Comparison of ENCODE assay signal across 2 cellular contexts in the genomic region with DNA sequence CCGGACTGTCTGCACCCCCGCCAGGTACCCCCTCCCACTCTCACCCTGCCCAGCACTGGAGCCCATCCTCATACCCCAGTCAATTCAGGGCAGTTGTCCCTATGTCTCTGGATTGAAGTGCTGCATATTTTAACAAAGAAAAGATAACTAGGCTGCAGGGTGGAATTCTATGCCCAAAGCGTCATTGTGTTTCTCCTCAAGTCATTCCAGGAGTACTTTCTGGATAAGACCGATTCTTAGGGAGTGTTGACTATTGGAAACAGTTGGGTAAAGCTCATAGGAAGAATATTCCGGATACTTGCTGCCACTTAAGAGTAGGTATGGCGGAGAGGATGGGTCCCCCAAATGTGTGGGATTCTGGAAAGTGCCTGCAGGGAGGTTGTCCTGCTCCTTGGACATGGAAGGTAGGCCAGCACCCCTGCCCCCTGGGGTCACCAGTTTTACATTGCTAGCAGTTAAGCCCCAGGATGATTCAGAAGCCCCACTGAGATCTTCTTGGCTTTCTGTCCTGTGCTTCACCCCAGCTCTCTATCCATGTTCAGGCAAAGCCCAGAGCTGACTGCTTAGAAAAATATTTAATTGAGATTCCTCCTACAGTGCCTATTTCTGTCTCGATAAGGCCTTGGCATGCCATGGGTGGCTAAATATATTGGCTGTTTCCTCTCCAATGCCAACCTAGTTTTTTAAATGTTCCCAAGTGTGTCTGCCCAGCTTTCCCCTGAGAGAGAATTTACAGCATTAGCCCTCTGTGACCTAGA.
TF ChIP-seq lines count a peak whose summit lies in the region.

No MANE protein-coding gene starts in this region.

TF ChIP-seq in IMR-90, 13 proteins besides CTCF, POLR2A, EP300 and RAD21:
- no peak for TF ChIP-seq FOS (IDR thresholded peaks at IDR 0.05; ENCODE audit: low read depth, low read length)
- TF ChIP-seq MAZ (IDR thresholded peaks at IDR 0.05; ENCODE audit: borderline replicate concordance, low read depth, low read length) = no peak
- TF ChIP-seq MAFK (IDR thresholded peaks at IDR 0.05; ENCODE audit: low read depth, low read length) = no peak
- TF ChIP-seq CEBPB (IDR thresholded peaks at IDR 0.05; ENCODE audit: low read depth, low read length) = no peak
- TF ChIP-seq NFE2L2 (IDR thresholded peaks at IDR 0.05; ENCODE audit: low read depth, low read length) = no peak
- TF ChIP-seq CHD1 (IDR thresholded peaks at IDR 0.05; ENCODE audit: low read depth, low read length) = no peak
- TF ChIP-seq SMC3 (IDR thresholded peaks at IDR 0.05; ENCODE audit: low read depth, low read length) = no peak
- TF ChIP-seq RFX5 (IDR thresholded peaks at IDR 0.05; ENCODE audit: low read depth, low read length) = no peak
- TF ChIP-seq, protein P1, sequence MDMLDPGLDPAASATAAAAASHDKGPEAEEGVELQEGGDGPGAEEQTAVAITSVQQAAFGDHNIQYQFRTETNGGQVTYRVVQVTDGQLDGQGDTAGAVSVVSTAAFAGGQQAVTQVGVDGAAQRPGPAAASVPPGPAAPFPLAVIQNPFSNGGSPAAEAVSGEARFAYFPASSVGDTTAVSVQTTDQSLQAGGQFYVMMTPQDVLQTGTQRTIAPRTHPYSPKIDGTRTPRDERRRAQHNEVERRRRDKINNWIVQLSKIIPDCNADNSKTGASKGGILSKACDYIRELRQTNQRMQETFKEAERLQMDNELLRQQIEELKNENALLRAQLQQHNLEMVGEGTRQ (IDR thresholded peaks at IDR 0.05; ENCODE audit: low read depth, low read length) = no peak
- TF ChIP-seq, protein P2, sequence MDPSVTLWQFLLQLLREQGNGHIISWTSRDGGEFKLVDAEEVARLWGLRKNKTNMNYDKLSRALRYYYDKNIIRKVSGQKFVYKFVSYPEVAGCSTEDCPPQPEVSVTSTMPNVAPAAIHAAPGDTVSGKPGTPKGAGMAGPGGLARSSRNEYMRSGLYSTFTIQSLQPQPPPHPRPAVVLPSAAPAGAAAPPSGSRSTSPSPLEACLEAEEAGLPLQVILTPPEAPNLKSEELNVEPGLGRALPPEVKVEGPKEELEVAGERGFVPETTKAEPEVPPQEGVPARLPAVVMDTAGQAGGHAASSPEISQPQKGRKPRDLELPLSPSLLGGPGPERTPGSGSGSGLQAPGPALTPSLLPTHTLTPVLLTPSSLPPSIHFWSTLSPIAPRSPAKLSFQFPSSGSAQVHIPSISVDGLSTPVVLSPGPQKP (IDR thresholded peaks at IDR 0.05; ENCODE audit: borderline replicate concordance, low read depth, low read length) = no peak
- TF ChIP-seq RCOR1 (IDR thresholded peaks at IDR 0.05; ENCODE audit: insufficient replicate concordance, low read length) = no peak
- TF ChIP-seq MXI1 (IDR thresholded peaks at IDR 0.05; ENCODE audit: borderline replicate concordance, low read depth, low read length) = no peak
- TF ChIP-seq BHLHE40 (IDR thresholded peaks at IDR 0.05; ENCODE audit: low read depth, low read length) = no peak
TF ChIP-seq in IMR-90: peak in this region for 0.

TF ChIP-seq in WTC11, 78 proteins besides CTCF, POLR2A, EP300 and RAD21:
- TF ChIP-seq, protein P3, sequence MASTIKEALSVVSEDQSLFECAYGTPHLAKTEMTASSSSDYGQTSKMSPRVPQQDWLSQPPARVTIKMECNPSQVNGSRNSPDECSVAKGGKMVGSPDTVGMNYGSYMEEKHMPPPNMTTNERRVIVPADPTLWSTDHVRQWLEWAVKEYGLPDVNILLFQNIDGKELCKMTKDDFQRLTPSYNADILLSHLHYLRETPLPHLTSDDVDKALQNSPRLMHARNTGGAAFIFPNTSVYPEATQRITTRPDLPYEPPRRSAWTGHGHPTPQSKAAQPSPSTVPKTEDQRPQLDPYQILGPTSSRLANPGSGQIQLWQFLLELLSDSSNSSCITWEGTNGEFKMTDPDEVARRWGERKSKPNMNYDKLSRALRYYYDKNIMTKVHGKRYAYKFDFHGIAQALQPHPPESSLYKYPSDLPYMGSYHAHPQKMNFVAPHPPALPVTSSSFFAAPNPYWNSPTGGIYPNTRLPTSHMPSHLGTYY (CRISPR knock-in tag; IDR thresholded peaks at IDR 0.05) = no peak
- TF ChIP-seq ZNF138 (CRISPR knock-in tag; conservative IDR thresholded peaks at IDR 0.05) (no peak), ZBTB21 (CRISPR knock-in tag; IDR thresholded peaks at IDR 0.05; ENCODE audit: borderline replicate concordance) (no peak), ZNF425 (CRISPR knock-in tag; conservative IDR thresholded peaks at IDR 0.05) (no peak), ZNF317 (CRISPR knock-in tag; IDR thresholded peaks at IDR 0.05; ENCODE audit: borderline replicate concordance, low read depth) (no peak), NR2C2 (CRISPR knock-in tag; IDR thresholded peaks at IDR 0.05) (no peak), NFYB (CRISPR knock-in tag; conservative IDR thresholded peaks at IDR 0.05; ENCODE audit: low read depth) (no peak), ZNF423 (CRISPR knock-in tag; IDR thresholded peaks at IDR 0.05) (no peak), SMAD4 (CRISPR knock-in tag; IDR thresholded peaks at IDR 0.05) (no peak), ZNF396 (CRISPR knock-in tag; IDR thresholded peaks at IDR 0.05; ENCODE audit: borderline replicate concordance) (no peak), MYBL2 (CRISPR knock-in tag; IDR thresholded peaks at IDR 0.05) (no peak), FOXJ3 (CRISPR knock-in tag; IDR thresholded peaks at IDR 0.05; ENCODE audit: borderline replicate concordance) (no peak)
- TF ChIP-seq, protein P4, sequence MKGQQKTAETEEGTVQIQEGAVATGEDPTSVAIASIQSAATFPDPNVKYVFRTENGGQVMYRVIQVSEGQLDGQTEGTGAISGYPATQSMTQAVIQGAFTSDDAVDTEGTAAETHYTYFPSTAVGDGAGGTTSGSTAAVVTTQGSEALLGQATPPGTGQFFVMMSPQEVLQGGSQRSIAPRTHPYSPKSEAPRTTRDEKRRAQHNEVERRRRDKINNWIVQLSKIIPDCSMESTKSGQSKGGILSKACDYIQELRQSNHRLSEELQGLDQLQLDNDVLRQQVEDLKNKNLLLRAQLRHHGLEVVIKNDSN (CRISPR knock-in tag; IDR thresholded peaks at IDR 0.05) = no peak
- TF ChIP-seq, protein P5, sequence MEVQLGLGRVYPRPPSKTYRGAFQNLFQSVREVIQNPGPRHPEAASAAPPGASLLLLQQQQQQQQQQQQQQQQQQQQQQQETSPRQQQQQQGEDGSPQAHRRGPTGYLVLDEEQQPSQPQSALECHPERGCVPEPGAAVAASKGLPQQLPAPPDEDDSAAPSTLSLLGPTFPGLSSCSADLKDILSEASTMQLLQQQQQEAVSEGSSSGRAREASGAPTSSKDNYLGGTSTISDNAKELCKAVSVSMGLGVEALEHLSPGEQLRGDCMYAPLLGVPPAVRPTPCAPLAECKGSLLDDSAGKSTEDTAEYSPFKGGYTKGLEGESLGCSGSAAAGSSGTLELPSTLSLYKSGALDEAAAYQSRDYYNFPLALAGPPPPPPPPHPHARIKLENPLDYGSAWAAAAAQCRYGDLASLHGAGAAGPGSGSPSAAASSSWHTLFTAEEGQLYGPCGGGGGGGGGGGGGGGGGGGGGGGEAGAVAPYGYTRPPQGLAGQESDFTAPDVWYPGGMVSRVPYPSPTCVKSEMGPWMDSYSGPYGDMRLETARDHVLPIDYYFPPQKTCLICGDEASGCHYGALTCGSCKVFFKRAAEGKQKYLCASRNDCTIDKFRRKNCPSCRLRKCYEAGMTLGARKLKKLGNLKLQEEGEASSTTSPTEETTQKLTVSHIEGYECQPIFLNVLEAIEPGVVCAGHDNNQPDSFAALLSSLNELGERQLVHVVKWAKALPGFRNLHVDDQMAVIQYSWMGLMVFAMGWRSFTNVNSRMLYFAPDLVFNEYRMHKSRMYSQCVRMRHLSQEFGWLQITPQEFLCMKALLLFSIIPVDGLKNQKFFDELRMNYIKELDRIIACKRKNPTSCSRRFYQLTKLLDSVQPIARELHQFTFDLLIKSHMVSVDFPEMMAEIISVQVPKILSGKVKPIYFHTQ (CRISPR knock-in tag; IDR thresholded peaks at IDR 0.05) = no peak
- TF ChIP-seq, protein P6, sequence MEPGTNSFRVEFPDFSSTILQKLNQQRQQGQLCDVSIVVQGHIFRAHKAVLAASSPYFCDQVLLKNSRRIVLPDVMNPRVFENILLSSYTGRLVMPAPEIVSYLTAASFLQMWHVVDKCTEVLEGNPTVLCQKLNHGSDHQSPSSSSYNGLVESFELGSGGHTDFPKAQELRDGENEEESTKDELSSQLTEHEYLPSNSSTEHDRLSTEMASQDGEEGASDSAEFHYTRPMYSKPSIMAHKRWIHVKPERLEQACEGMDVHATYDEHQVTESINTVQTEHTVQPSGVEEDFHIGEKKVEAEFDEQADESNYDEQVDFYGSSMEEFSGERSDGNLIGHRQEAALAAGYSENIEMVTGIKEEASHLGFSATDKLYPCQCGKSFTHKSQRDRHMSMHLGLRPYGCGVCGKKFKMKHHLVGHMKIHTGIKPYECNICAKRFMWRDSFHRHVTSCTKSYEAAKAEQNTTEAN (CRISPR knock-in tag; IDR thresholded peaks at IDR 0.05) = no peak
- TF ChIP-seq, protein P7, sequence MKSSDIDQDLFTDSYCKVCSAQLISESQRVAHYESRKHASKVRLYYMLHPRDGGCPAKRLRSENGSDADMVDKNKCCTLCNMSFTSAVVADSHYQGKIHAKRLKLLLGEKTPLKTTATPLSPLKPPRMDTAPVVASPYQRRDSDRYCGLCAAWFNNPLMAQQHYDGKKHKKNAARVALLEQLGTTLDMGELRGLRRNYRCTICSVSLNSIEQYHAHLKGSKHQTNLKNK (CRISPR knock-in tag; IDR thresholded peaks at IDR 0.05) = no peak
- TF ChIP-seq, protein P8, sequence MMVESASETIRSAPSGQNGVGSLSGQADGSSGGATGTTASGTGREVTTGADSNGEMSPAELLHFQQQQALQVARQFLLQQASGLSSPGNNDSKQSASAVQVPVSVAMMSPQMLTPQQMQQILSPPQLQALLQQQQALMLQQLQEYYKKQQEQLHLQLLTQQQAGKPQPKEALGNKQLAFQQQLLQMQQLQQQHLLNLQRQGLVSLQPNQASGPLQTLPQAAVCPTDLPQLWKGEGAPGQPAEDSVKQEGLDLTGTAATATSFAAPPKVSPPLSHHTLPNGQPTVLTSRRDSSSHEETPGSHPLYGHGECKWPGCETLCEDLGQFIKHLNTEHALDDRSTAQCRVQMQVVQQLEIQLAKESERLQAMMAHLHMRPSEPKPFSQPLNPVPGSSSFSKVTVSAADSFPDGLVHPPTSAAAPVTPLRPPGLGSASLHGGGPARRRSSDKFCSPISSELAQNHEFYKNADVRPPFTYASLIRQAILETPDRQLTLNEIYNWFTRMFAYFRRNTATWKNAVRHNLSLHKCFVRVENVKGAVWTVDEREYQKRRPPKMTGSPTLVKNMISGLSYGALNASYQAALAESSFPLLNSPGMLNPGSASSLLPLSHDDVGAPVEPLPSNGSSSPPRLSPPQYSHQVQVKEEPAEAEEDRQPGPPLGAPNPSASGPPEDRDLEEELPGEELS (CRISPR knock-in tag; IDR thresholded peaks at IDR 0.05) = no peak
TF ChIP-seq in WTC11: peak in this region for 0.
